ENCODE assay signal across 1 cellular context in genomic region chr15:64443747-64444621, GRCh38.
TF ChIP-seq lines count a peak whose summit lies in the region.

No MANE protein-coding gene starts in this region.

TF ChIP-seq in K562, 482 proteins besides CTCF, POLR2A, EP300 and RAD21 (continued from another document and continues in another):
- TF ChIP-seq ZNF512 (tag; IDR thresholded peaks at IDR 0.05) (no peak), ZNF830 (CRISPR knock-in tag; IDR thresholded peaks at IDR 0.05) (no peak), NR3C1 (CRISPR knock-in tag; IDR thresholded peaks at IDR 0.05) (no peak), MAFG (tag; conservative IDR thresholded peaks at IDR 0.05) (no peak), ARID1B (IDR thresholded peaks at IDR 0.05) (peak; percentile 73), PCBP1 (IDR thresholded peaks at IDR 0.05; ENCODE audit: low read depth, low read length, poor library complexity, severe bottlenecking) (no peak), ZKSCAN1 (IDR thresholded peaks at IDR 0.05; ENCODE audit: low read depth, low read length) (no peak), ZBTB34 (CRISPR knock-in tag; IDR thresholded peaks at IDR 0.05) (no peak), GATA2 (CRISPR knock-in tag; IDR thresholded peaks at IDR 0.05) (no peak), HEY1 (CRISPR knock-in tag; IDR thresholded peaks at IDR 0.05; ENCODE audit: borderline replicate concordance) (no peak), CEBPZ (IDR thresholded peaks at IDR 0.05; ENCODE audit: borderline replicate concordance, low read depth, low read length) (no peak), TEAD4 (IDR thresholded peaks at IDR 0.05; ENCODE audit: low read length) (peak; percentile 73), TEAD4 (CRISPR knock-in tag; IDR thresholded peaks at IDR 0.05; ENCODE audit: borderline replicate concordance) (no peak), TCF7L2 (IDR thresholded peaks at IDR 0.05; ENCODE audit: low read depth, low read length) (no peak), JUN (IDR thresholded peaks at IDR 0.05; ENCODE audit: borderline replicate concordance, low read depth, low read length) (peak; percentile 14), JUN (CRISPR knock-in tag; IDR thresholded peaks at IDR 0.05; ENCODE audit: borderline replicate concordance) (no peak), ZNF165 (CRISPR knock-in tag; IDR thresholded peaks at IDR 0.05; ENCODE audit: borderline replicate concordance) (no peak), BRCA1 (IDR thresholded peaks at IDR 0.05) (no peak), BRCA1 (CRISPR knock-in tag; IDR thresholded peaks at IDR 0.05) (no peak), CCNT2 (IDR thresholded peaks at IDR 0.05; ENCODE audit: borderline replicate concordance, extremely low read depth, insufficient read length, low read depth, low read length) (no peak), KLF16 (IDR thresholded peaks at IDR 0.05) (no peak), DDX20 (tag; IDR thresholded peaks at IDR 0.05; ENCODE audit: low read depth) (no peak), MAX (CRISPR knock-in tag; IDR thresholded peaks at IDR 0.05) (no peak), ZNF764 (CRISPR knock-in tag; IDR thresholded peaks at IDR 0.05; ENCODE audit: low read depth) (no peak), MBD1 (CRISPR knock-in tag; IDR thresholded peaks at IDR 0.05) (no peak), LEF1 (IDR thresholded peaks at IDR 0.05) (no peak; the same call in 1 of the 2 replicates), HES1 (IDR thresholded peaks at IDR 0.05; ENCODE audit: low read depth) (no peak), DNMT1 (IDR thresholded peaks at IDR 0.05) (no peak), IFI16 (CRISPR knock-in tag; IDR thresholded peaks at IDR 0.05) (no peak), ZNF778 (CRISPR knock-in tag; IDR thresholded peaks at IDR 0.05) (no peak), PATZ1 (CRISPR knock-in tag; IDR thresholded peaks at IDR 0.05; ENCODE audit: borderline replicate concordance) (no peak), COPS2 (conservative IDR thresholded peaks at IDR 0.05) (no peak), BHLHE40 (IDR thresholded peaks at IDR 0.05; ENCODE audit: low read length) (no peak), JUND (IDR thresholded peaks at IDR 0.05; ENCODE audit: borderline replicate concordance, low read depth, low read length) (peak; percentile 59; the same call in 1 of the 2 replicates), JUND (tag; IDR thresholded peaks at IDR 0.05; ENCODE audit: borderline replicate concordance, low read depth, low read length) (peak; percentile 68; the same call in 2 of the 3 replicates), RCOR1 (IDR thresholded peaks at IDR 0.05; ENCODE audit: borderline replicate concordance in 1 of 2, low read depth in 2 of 2, low read length in 2 of 2) (no peak), PRPF4 (IDR thresholded peaks at IDR 0.05; ENCODE audit: insufficient read depth, low read depth, low read length, poor library complexity, severe bottlenecking) (no peak), NFRKB (IDR thresholded peaks at IDR 0.05; ENCODE audit: low read depth) (no peak), RFX1 (IDR thresholded peaks at IDR 0.05) (0 out of 2 replicates have a peak, but pooled peaks have one; percentile 9)
- TF ChIP-seq, protein P1, sequence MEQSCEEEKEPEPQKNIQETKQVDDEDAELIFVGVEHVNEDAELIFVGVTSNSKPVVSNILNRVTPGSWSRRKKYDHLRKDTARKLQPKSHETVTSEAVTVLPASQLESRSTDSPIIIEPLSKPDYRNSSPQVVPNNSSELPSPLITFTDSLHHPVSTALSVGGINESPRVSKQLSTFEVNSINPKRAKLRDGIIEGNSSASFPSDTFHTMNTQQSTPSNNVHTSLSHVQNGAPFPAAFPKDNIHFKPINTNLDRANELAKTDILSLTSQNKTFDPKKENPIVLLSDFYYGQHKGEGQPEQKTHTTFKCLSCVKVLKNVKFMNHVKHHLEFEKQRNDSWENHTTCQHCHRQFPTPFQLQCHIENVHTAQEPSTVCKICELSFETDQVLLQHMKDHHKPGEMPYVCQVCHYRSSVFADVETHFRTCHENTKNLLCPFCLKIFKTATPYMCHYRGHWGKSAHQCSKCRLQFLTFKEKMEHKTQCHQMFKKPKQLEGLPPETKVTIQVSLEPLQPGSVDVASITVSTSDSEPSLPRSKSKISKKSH (CRISPR knock-in tag; IDR thresholded peaks at IDR 0.05), result no peak
- TF ChIP-seq, protein P2, sequence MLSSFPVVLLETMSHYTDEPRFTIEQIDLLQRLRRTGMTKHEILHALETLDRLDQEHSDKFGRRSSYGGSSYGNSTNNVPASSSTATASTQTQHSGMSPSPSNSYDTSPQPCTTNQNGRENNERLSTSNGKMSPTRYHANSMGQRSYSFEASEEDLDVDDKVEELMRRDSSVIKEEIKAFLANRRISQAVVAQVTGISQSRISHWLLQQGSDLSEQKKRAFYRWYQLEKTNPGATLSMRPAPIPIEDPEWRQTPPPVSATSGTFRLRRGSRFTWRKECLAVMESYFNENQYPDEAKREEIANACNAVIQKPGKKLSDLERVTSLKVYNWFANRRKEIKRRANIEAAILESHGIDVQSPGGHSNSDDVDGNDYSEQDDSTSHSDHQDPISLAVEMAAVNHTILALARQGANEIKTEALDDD (IDR thresholded peaks at IDR 0.05), result peak; percentile 74; the same call in 1 of the 2 replicates
- TF ChIP-seq, protein P3, sequence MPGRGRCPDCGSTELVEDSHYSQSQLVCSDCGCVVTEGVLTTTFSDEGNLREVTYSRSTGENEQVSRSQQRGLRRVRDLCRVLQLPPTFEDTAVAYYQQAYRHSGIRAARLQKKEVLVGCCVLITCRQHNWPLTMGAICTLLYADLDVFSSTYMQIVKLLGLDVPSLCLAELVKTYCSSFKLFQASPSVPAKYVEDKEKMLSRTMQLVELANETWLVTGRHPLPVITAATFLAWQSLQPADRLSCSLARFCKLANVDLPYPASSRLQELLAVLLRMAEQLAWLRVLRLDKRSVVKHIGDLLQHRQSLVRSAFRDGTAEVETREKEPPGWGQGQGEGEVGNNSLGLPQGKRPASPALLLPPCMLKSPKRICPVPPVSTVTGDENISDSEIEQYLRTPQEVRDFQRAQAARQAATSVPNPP (IDR thresholded peaks at IDR 0.05; ENCODE audit: borderline replicate concordance, insufficient read depth, insufficient read length), result no peak
- TF ChIP-seq, protein P4, sequence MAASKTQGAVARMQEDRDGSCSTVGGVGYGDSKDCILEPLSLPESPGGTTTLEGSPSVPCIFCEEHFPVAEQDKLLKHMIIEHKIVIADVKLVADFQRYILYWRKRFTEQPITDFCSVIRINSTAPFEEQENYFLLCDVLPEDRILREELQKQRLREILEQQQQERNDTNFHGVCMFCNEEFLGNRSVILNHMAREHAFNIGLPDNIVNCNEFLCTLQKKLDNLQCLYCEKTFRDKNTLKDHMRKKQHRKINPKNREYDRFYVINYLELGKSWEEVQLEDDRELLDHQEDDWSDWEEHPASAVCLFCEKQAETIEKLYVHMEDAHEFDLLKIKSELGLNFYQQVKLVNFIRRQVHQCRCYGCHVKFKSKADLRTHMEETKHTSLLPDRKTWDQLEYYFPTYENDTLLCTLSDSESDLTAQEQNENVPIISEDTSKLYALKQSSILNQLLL (CRISPR knock-in tag; IDR thresholded peaks at IDR 0.05; ENCODE audit: borderline replicate concordance), result no peak
- TF ChIP-seq, protein P5, sequence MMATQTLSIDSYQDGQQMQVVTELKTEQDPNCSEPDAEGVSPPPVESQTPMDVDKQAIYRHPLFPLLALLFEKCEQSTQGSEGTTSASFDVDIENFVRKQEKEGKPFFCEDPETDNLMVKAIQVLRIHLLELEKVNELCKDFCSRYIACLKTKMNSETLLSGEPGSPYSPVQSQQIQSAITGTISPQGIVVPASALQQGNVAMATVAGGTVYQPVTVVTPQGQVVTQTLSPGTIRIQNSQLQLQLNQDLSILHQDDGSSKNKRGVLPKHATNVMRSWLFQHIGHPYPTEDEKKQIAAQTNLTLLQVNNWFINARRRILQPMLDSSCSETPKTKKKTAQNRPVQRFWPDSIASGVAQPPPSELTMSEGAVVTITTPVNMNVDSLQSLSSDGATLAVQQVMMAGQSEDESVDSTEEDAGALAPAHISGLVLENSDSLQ (IDR thresholded peaks at IDR 0.05), result no peak
